In genomic region chr17:37300683-37301082, GRCh38 we compare ENCODE assay signal across 15 cellular contexts.
DNase-seq lines count a peak whose midpoint lies in the region; ATAC-seq, FAIRE-seq and TF ChIP-seq lines count a peak whose summit lies in the region.
"Had no signal": no experiment of that assay in that cellular context is flagged by ENCODE, and none has a peak within 500 bp of the region (broad histone marks: within the 10 kb centered on the region; RNA-seq: fewer than 3 reads in every experiment).

No MANE protein-coding gene starts in this region.

- peaks cover 33% of the 10 kb centered on the region for H3K4me1 ChIP-seq in Karpas-422 (ENCODE audit: low read length)
- peaks cover 17% of the 10 kb centered on the region for H3K4me1 ChIP-seq in astrocyte (ENCODE audit: insufficient read depth, low read length)
- peaks cover 0 to 27% (median 18%) of the 10 kb centered on the region in 9 donors for H3K4me1 ChIP-seq in heart right ventricle
- peaks cover 7% of the 10 kb centered on the region for H3K4me1 ChIP-seq in prostate gland (replicated peaks)
- H3K4me1 ChIP-seq in sigmoid colon, result peaks cover 0 to 22% (median 18%) of the 10 kb centered on the region in 4 donors

- ATAC-seq in heart right ventricle, result peak in 7 of 8 donors; percentile 38 to 69 (median 54)
- no peak for ATAC-seq in GM19324 (IDR thresholded peaks at IDR 0.05; ENCODE audit: low FRiP score, unreplicated experiment)

- H3K79me2 ChIP-seq in Karpas-422 (ENCODE audit: low read length), result peaks cover 45% of the 10 kb centered on the region
- H3K79me2 ChIP-seq in astrocyte (ENCODE audit: insufficient read depth, low read length), result peaks cover 22% of the 10 kb centered on the region

- no peak for TF ChIP-seq EP300 in sigmoid colon (IDR thresholded peaks at IDR 0.05)

- no peak for TF ChIP-seq POLR2A in prostate gland (IDR thresholded peaks at IDR 0.05)
- TF ChIP-seq POLR2A in sigmoid colon (IDR thresholded peaks at IDR 0.05), result no peak

- TF ChIP-seq CTCF in astrocyte (IDR thresholded peaks at IDR 0.05; ENCODE audit: insufficient read depth, low read depth, low read length) (no peak), heart right ventricle (IDR thresholded peaks at IDR 0.05) (no peak), prostate gland (IDR thresholded peaks at IDR 0.05) (no peak), progenitor cell of endocrine pancreas (IDR thresholded peaks at IDR 0.05; ENCODE audit: unreplicated experiment) (no peak), sigmoid colon (IDR thresholded peaks at IDR 0.05) (no peak)

- peak overlapping the region; percentile 81 for H3K27ac ChIP-seq in Karpas-422 (ENCODE audit: low read length)
- no peak overlapping the region for H3K27ac ChIP-seq in astrocyte (ENCODE audit: low read depth, low read length)
- peak overlapping the region in 6 of 10 donors; percentile 1 to 39 (median 33) for H3K27ac ChIP-seq in heart right ventricle
- H3K27ac ChIP-seq in prostate gland, result peak overlapping the region; percentile 58 to 75
- H3K27ac ChIP-seq in sigmoid colon, result no peak overlapping the region

- H3K4me3 ChIP-seq in Karpas-422 (ENCODE audit: low read length) (no peak overlapping the region), astrocyte (ENCODE audit: insufficient read depth, low read depth, low read length) (no peak overlapping the region), heart right ventricle (peak overlapping the region in 5 of 10 donors; percentile 1 to 32 (median 6)), prostate gland (no peak overlapping the region), sigmoid colon (no peak overlapping the region)
- H3K4me3 ChIP-seq: vagina had no signal

- H3K9me3 ChIP-seq in Karpas-422 (ENCODE audit: low read length), result no peaks in the 10 kb centered on the region
- no peaks in the 10 kb centered on the region for H3K9me3 ChIP-seq in astrocyte (ENCODE audit: insufficient read depth, low read depth, low read length)
- no peaks in the 10 kb centered on the region for H3K9me3 ChIP-seq in heart right ventricle
- no peaks in the 10 kb centered on the region for H3K9me3 ChIP-seq in prostate gland
- no peaks in the 10 kb centered on the region for H3K9me3 ChIP-seq in sigmoid colon
- H3K9me3 ChIP-seq: vagina had no signal

- H4K20me1 ChIP-seq in Karpas-422 (ENCODE audit: insufficient read depth, low read depth, low read length), result no peaks in the 10 kb centered on the region
- peaks cover 35% of the 10 kb centered on the region for H4K20me1 ChIP-seq in astrocyte (ENCODE audit: insufficient read depth, low read length)

- no peak overlapping the region for H2AFZ ChIP-seq in Karpas-422 (ENCODE audit: low read length)
- no peak overlapping the region for H2AFZ ChIP-seq in astrocyte (ENCODE audit: low read depth, low read length)

- H3K36me3 Mint-ChIP-seq in astrocyte (ENCODE audit: low read depth, unreplicated experiment) (peaks cover 2% of the 10 kb centered on the region), progenitor cell of endocrine pancreas (ENCODE audit: insufficient read depth) (no peaks in the 10 kb centered on the region)

- intact Hi-C loops in heart right ventricle (cut with DNase I), result no loop called here
- intact Hi-C loops in prostate gland (cut with DNase I), result loop anchor here (5.0 kb wide), 1 partner anchor 57 kb away; no protein-coding TSS in a partner anchor
- intact Hi-C loops in sigmoid colon (cut with DNase I), result no loop called here

- H3K27me3 ChIP-seq in Karpas-422 (ENCODE audit: low read length) (no peaks in the 10 kb centered on the region), astrocyte (ENCODE audit: insufficient read depth, low read length) (no peaks in the 10 kb centered on the region), heart right ventricle (no peaks in the 10 kb centered on the region), prostate gland (replicated peaks; ENCODE audit: insufficient read depth) (no peaks in the 10 kb centered on the region), sigmoid colon (no peaks in the 10 kb centered on the region)
- H3K27me3 ChIP-seq: vagina had no signal

- H3K4me3 Mint-ChIP-seq in astrocyte (ENCODE audit: unreplicated experiment) (no peak overlapping the region), progenitor cell of endocrine pancreas (ENCODE audit: low read depth) (no peak overlapping the region)

- FAIRE-seq in astrocyte (lab: Jason Lieb, UNC), result no peak
- FAIRE-seq: colon, GM12891 had no signal

- DNase-seq in Karpas-422, result no peak
- no peak for DNase-seq in astrocyte (ENCODE audit: low read depth)
- DNase-seq in heart right ventricle, result no peak
- no peak for DNase-seq in prostate gland (ENCODE audit: low spot score)
- DNase-seq in progenitor cell of endocrine pancreas (ENCODE audit: low spot score, unreplicated experiment), result no peak
- no peak for DNase-seq in NCI-H1930 (lab: John Stamatoyannopoulos, UW)
- DNase-seq in sigmoid colon, result no peak
- DNase-seq: activated CD4-positive, CD25-positive, alpha-beta regulatory T cell treated with anti-CD3 and anti-CD28 coated beads, Interleukin-2, amount 50 U/mL, for 72 hours; activated CD8-positive, alpha-beta memory T cell treated with anti-CD3 and anti-CD28 coated beads, Interleukin-2, amount 50 U/mL, for 48 hours; activated naive CD4-positive, alpha-beta T cell treated with anti-CD3 and anti-CD28 coated beads, Interleukin-2, amount 50 U/mL, for 16 hours; NCI-H446 treated with DMSO at 0.1 percent for 48 hours had no signal

- H3K4me1 Mint-ChIP-seq in astrocyte (ENCODE audit: low read depth, unreplicated experiment) (peaks cover 33% of the 10 kb centered on the region), progenitor cell of endocrine pancreas (ENCODE audit: low read depth) (peaks cover 21% of the 10 kb centered on the region)

- H3K9ac ChIP-seq in Karpas-422 (ENCODE audit: low read length) (0 out of 2 replicates have a peak overlapping the region, but pooled peaks have one; percentile 54), astrocyte (ENCODE audit: low read length) (no peak overlapping the region)

- H3K4me2 ChIP-seq in Karpas-422 (ENCODE audit: low read depth, low read length, poor library complexity, severe bottlenecking) (peak overlapping the region; percentile 67), astrocyte (ENCODE audit: low read length) (no peak overlapping the region)

- no peaks in the 10 kb centered on the region for H3K27me3 Mint-ChIP-seq in astrocyte (ENCODE audit: low read depth, unreplicated experiment)
- H3K27me3 Mint-ChIP-seq in progenitor cell of endocrine pancreas, result no peaks in the 10 kb centered on the region

- peak overlapping the region; percentile 83 for H3K27ac Mint-ChIP-seq in astrocyte (ENCODE audit: unreplicated experiment)
- H3K27ac Mint-ChIP-seq in progenitor cell of endocrine pancreas, result no peak overlapping the region

- H3K9me3 Mint-ChIP-seq in astrocyte (ENCODE audit: unreplicated experiment), result no peaks in the 10 kb centered on the region
- H3K9me3 Mint-ChIP-seq in progenitor cell of endocrine pancreas (ENCODE audit: low read depth), result no peaks in the 10 kb centered on the region

- no peaks in the 10 kb centered on the region for H3K9me2 ChIP-seq in Karpas-422 (replicated peaks; ENCODE audit: insufficient read depth, low read length)

- WGBS in heart right ventricle, 2 donors, result 67 to 68% methylated on average over 2 of the region's 2 CpGs
- WGBS in prostate gland, result 7% methylated on average over 2 of the region's 2 CpGs
- 67 to 80% methylated on average over 2 of the region's 2 CpGs for WGBS in sigmoid colon, 2 donors

- H3K36me3 ChIP-seq in Karpas-422 (ENCODE audit: insufficient read depth, low read length) (peaks cover 10% of the 10 kb centered on the region; the same call in 1 of the 2 replicates), astrocyte (ENCODE audit: insufficient read depth, low read length) (no peaks in the 10 kb centered on the region), heart right ventricle (peaks cover 0 to 19% (median 0%) of the 10 kb centered on the region in 9 donors), prostate gland (no peaks in the 10 kb centered on the region), sigmoid colon (peaks cover 0 to 6% (median 0%) of the 10 kb centered on the region in 4 donors)

Comparison
In these comparisons a context has a peak if more than half of its experiments do, and no peak if none do; other contexts are left out.
1. H3K27ac ChIP-seq: peak in Karpas-422 (single experiment), heart right ventricle (6 of 10) and prostate gland (2 of 2); none in astrocyte (single experiment) and sigmoid colon (0 of 4).